ENCODE assay signal across 5 cellular contexts in the genomic region with DNA sequence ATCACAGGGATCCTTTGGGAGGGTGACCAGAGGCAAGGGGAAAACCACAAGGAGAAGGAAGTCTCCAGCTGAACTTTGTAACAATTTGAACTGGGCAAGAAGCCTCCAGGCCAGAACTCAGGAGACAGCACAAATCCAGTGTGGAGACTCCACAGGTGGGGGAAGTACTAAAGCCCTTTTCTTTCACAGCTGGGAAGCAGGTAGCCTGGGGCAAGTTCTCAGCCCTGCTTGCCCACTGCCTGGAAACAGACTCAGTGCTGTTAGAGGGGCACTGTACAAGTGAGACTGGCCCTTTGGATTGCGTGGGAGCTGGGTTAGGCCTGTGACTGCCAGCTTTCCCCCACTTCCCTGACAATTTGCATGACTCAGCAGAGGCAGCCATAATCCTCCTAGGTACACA.
DNase-seq lines count a peak whose midpoint lies in the region; TF ChIP-seq lines count a peak whose summit lies in the region.
"Not testable (repeated sequence)": the region's sequence is repeated elsewhere in the genome, so short reads cannot be mapped to it uniquely, and the experiment has no call there.

No MANE protein-coding gene starts in this region.

- in situ Hi-C loops in SK-MEL-5 (cut with HindIII; ENCODE audit: low pct_unique_long_range_greater_than_20kb, low sequenced_read_pairs) = not testable (repeated sequence)

- not testable (repeated sequence) for H3K27me3 ChIP-seq in BLaER1 treated with 17β-estradiol and CSF1 and Interleukin-3, amounts not matched to agents 10 nM and 100 nM; endodermal cell (ENCODE audit: control insufficient read depth, insufficient read depth, low read length, poor library complexity, severe bottlenecking)

- not testable (repeated sequence) for TF ChIP-seq CTCF in OCI-LY7 (conservative IDR thresholded peaks at IDR 0.05; ENCODE audit: low read length); endodermal cell (conservative IDR thresholded peaks at IDR 0.05); osteocyte (IDR thresholded peaks at IDR 0.05)

- not testable (repeated sequence) for BruUV-seq in OCI-LY7 (replicated peaks; lab: Mats Ljungman, UMichigan)

- H3K9me3 Mint-ChIP-seq in endodermal cell (peaks cover 72% of the 10 kb centered on the region), osteocyte (ENCODE audit: unreplicated experiment) (peaks cover 20% of the 10 kb centered on the region)

- peaks cover 22% of the 10 kb centered on the region for H3K36me3 Mint-ChIP-seq in endodermal cell (ENCODE audit: low read depth)
- not testable (repeated sequence) for H3K36me3 Mint-ChIP-seq in osteocyte (ENCODE audit: unreplicated experiment)

- H3K9me3 ChIP-seq in BLaER1 treated with 17β-estradiol and CSF1 and Interleukin-3, amounts not matched to agents 10 nM and 100 nM (replicated peaks in 1 of 11) = peaks cover 27 to 42% (median 33%) of the 10 kb centered on the region in 11 experiments
- not testable (repeated sequence) for H3K9me3 ChIP-seq in OCI-LY7 (ENCODE audit: low read length)
- H3K9me3 ChIP-seq in endodermal cell (ENCODE audit: control insufficient read depth, low read length) = peaks cover 67% of the 10 kb centered on the region

- peak overlapping the region in 6 of 11 experiments; percentile 1 to 39 (median 26); a peak in 8 of 22 replicates for H3K4me2 ChIP-seq in BLaER1 treated with 17β-estradiol and CSF1 and Interleukin-3, amounts not matched to agents 10 nM and 100 nM
- not testable (repeated sequence) for H3K4me2 ChIP-seq in OCI-LY7 (ENCODE audit: low read length)

- H4K20me1 ChIP-seq in BLaER1 treated with 17β-estradiol and CSF1 and Interleukin-3, amounts not matched to agents 10 nM and 100 nM; OCI-LY7 (ENCODE audit: insufficient read depth, low read length): not testable (repeated sequence)

- H3K4me1 Mint-ChIP-seq in endodermal cell = peaks cover 21% of the 10 kb centered on the region
- not testable (repeated sequence) for H3K4me1 Mint-ChIP-seq in osteocyte (ENCODE audit: unreplicated experiment)

- not testable (repeated sequence) for H3K27ac Mint-ChIP-seq in endodermal cell; osteocyte (ENCODE audit: unreplicated experiment)

- H3K4me3 Mint-ChIP-seq in endodermal cell; osteocyte (ENCODE audit: unreplicated experiment): not testable (repeated sequence)

- peak overlapping the region; percentile 1; the same call in 1 of the 2 replicates for H2AFZ ChIP-seq in OCI-LY7 (ENCODE audit: low read length)

- H3K27ac ChIP-seq in BLaER1 treated with 17β-estradiol and CSF1 and Interleukin-3, amounts not matched to agents 10 nM and 100 nM; OCI-LY7 (ENCODE audit: low read depth, low read length, poor library complexity, severe bottlenecking); endodermal cell (ENCODE audit: low read depth, low read length): not testable (repeated sequence)

- POLR2A ChIA-PET in OCI-LY7 (lab: Charles Lee) = interaction anchor here (0.6 kb wide), 1 partner anchor 368 kb away, joined by 3 read pairs; no protein-coding TSS in a partner anchor

- not testable (repeated sequence) for H3K36me3 ChIP-seq in BLaER1 treated with 17β-estradiol and CSF1 and Interleukin-3, amounts not matched to agents 10 nM and 100 nM; OCI-LY7 (ENCODE audit: insufficient read depth, low read length); endodermal cell (ENCODE audit: control insufficient read depth, insufficient read depth, low read length)

- H3K9me2 ChIP-seq in OCI-LY7 (ENCODE audit: insufficient read depth, low read length) = not testable (repeated sequence)

- 95% methylated on average over 1 of the region's 1 CpG; no CpG with 5 or more reads in 1 of the 2 experiments for WGBS in endodermal cell (ENCODE audit: insufficient coverage in 1 of 2, insufficient read length in 1 of 2), 2 experiments

- peaks cover 0 to 10% (median 5%) of the 10 kb centered on the region in 10 experiments; a peak in 9 of 20 replicates for H3K4me1 ChIP-seq in BLaER1 treated with 17β-estradiol and CSF1 and Interleukin-3, amounts not matched to agents 10 nM and 100 nM
- not testable (repeated sequence) for H3K4me1 ChIP-seq in OCI-LY7 (ENCODE audit: insufficient read depth, low read length, poor library complexity, severe bottlenecking); endodermal cell (ENCODE audit: control insufficient read depth, insufficient read depth, low read length)

- not testable (repeated sequence) for DNase-seq in OCI-LY7 (ENCODE audit: low spot score); endodermal cell
- peak; percentile 52 for DNase-seq in SK-MEL-5 (ENCODE audit: low read depth, low spot score)
- DNase-seq in osteocyte (ENCODE audit: extremely low spot score, unreplicated experiment) = peak; percentile 38

- CTCF ChIA-PET in OCI-LY7 (lab: Charles Lee; ENCODE audit: unreplicated experiment) = not testable (repeated sequence)

- not testable (repeated sequence) for H3K4me3 ChIP-seq in BLaER1 treated with 17β-estradiol and CSF1 and Interleukin-3, amounts not matched to agents 10 nM and 100 nM; OCI-LY7 (ENCODE audit: low read depth, low read length, poor library complexity, severe bottlenecking)
- peak overlapping the region; percentile 7 for H3K4me3 ChIP-seq in endodermal cell (ENCODE audit: low read length)

- not testable (repeated sequence) for H3K9ac ChIP-seq in BLaER1 treated with 17β-estradiol and CSF1 and Interleukin-3, amounts not matched to agents 10 nM and 100 nM; endodermal cell (ENCODE audit: extremely low read depth, low read length, poor library complexity, severe bottlenecking)

- not testable (repeated sequence) for H3K79me2 ChIP-seq in OCI-LY7 (ENCODE audit: insufficient read depth, low read depth, low read length)

- peaks cover 13% of the 10 kb centered on the region for H3K27me3 Mint-ChIP-seq in endodermal cell (ENCODE audit: insufficient read depth)
- not testable (repeated sequence) for H3K27me3 Mint-ChIP-seq in osteocyte (ENCODE audit: unreplicated experiment)

- intact Hi-C loops in OCI-LY7 (cut with micrococcal nuclease; ENCODE audit: unreplicated experiment) = not testable (repeated sequence)
